ENCODE assay signal across 11 cellular contexts in the genomic region with DNA sequence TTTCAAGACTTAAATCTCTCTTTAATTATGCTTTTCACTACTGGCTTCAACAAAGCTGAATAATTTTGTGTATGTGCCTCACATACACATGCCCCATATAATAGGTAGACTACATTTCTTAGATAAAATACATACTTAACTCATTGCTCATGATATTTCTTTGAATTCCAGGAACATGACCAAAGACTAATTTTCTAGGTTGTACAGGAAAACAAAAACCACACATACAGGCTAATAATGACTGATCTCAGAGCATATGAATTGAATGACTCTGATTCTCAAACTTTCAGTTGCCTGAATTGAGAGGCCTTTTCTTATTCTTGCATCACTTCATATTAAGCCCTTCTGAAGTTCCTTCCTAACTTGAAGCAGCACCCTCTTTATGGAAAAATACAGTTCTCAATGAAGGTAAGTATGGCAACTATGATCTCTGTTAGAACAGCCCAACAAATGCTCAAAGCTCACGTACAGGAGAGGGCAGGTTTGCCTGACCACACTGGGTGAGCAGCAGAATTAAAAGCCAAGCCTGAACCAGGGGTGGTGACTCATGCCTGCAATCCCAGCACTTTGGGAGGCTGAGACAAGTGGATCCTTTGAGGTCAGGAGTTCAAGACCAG. TPM values are rescaled to one million over a fixed set of nuclear protein-coding genes. Genes with fewer than 3 reads are reported as not detected.
A peak's percentile ranks its signal among the peaks of the same experiment; 100 is the strongest.
DNase-seq lines count a peak whose midpoint lies in the region; ATAC-seq and TF ChIP-seq lines count a peak whose summit lies in the region.
"Had no signal": no experiment of that assay in that cellular context is flagged by ENCODE, and none has a peak within 500 bp of the region (broad histone marks: within the 10 kb centered on the region; RNA-seq: fewer than 3 reads in every experiment).

No MANE protein-coding gene starts in this region.

- no peak overlapping the region for H3K18ac ChIP-seq in trophoblast cell (ENCODE audit: low read length)

- no peak overlapping the region for H3K9ac ChIP-seq in trophoblast cell (ENCODE audit: low read length)

- H3K79me2 ChIP-seq in trophoblast cell (ENCODE audit: control insufficient read depth, insufficient read depth, low read length, poor library complexity), result no peaks in the 10 kb centered on the region

- no peaks in the 10 kb centered on the region for H3K27me3 ChIP-seq in trophoblast cell (ENCODE audit: insufficient read depth, low read length)
- H3K27me3 ChIP-seq: neutrophil had no signal

- H3K4ac ChIP-seq in trophoblast cell (ENCODE audit: low read depth, low read length), result no peak overlapping the region

- DNase-seq in H4 (ENCODE audit: low spot score) (peak; percentile 75), RKO (ENCODE audit: low spot score) (peak; percentile 98), choroid plexus epithelial cell (ENCODE audit: low read depth) (peak; percentile 92), trophoblast cell (peak; percentile 90 to 97), NCI-H1436 (lab: John Stamatoyannopoulos, UW) (no peak)
- DNase-seq: activated CD4-positive, CD25-positive, alpha-beta regulatory T cell treated with anti-CD3 and anti-CD28 coated beads, Interleukin-2, amount 50 U/mL, for 72 hours; caudate nucleus; NCI-H526 treated with DMSO at 0.1 percent for 48 hours had no signal

- H3K4me1 ChIP-seq in trophoblast cell (ENCODE audit: control insufficient read depth in 1 of 2, insufficient read depth in 2 of 2, low read length in 2 of 2), result no peaks in the 10 kb centered on the region

- TF ChIP-seq CTCF in choroid plexus epithelial cell (conservative IDR thresholded peaks at IDR 0.05; ENCODE audit: low read depth, low read length), result no peak

- no peak overlapping the region for H3K23ac ChIP-seq in trophoblast cell (ENCODE audit: low read length)

- no peak for ATAC-seq in HG02870 (IDR thresholded peaks at IDR 0.05; ENCODE audit: unreplicated experiment)
- no peak for ATAC-seq in HG03280 (IDR thresholded peaks at IDR 0.05; ENCODE audit: unreplicated experiment)

- H3K27ac ChIP-seq in trophoblast cell (ENCODE audit: low read depth, low read length), result no peak overlapping the region
- H3K27ac ChIP-seq: neutrophil had no signal

- H3K79me1 ChIP-seq in trophoblast cell (ENCODE audit: low read length), result no peaks in the 10 kb centered on the region

- H3K9me3 ChIP-seq in trophoblast cell (ENCODE audit: insufficient read depth, low read depth, low read length), result no peaks in the 10 kb centered on the region
- H3K9me3 ChIP-seq: neutrophil had no signal

- no CpG with 5 or more reads among the region's 1 CpG for WGBS in trophoblast cell (ENCODE audit: extremely low coverage, insufficient coverage, insufficient read length)

- H2BK12ac ChIP-seq in trophoblast cell (ENCODE audit: low read length), result no peak overlapping the region

- no peak overlapping the region for H3K4me2 ChIP-seq in trophoblast cell (ENCODE audit: low read length)

- H4K8ac ChIP-seq in trophoblast cell (ENCODE audit: low read depth, low read length), result no peak overlapping the region

- H2AK5ac ChIP-seq in trophoblast cell (ENCODE audit: low read length), result no peak overlapping the region

- no peaks in the 10 kb centered on the region for H3K36me3 ChIP-seq in trophoblast cell (ENCODE audit: control insufficient read depth in 1 of 2, insufficient read depth in 2 of 2, low read length in 2 of 2)
- H3K36me3 ChIP-seq: neutrophil had no signal

- no peak overlapping the region for H3K14ac ChIP-seq in trophoblast cell (ENCODE audit: low read length)

- H2AFZ ChIP-seq in trophoblast cell (ENCODE audit: insufficient read depth, low read length, poor library complexity), result no peak overlapping the region

- H4K12ac ChIP-seq in trophoblast cell (ENCODE audit: low read depth, low read length), result no peak overlapping the region

- no peak overlapping the region for H2BK5ac ChIP-seq in trophoblast cell (ENCODE audit: low read depth, low read length, poor library complexity)

- no peak overlapping the region for H2BK120ac ChIP-seq in trophoblast cell (ENCODE audit: insufficient read depth, low read length, poor library complexity)

- H3K4me3 ChIP-seq in choroid plexus epithelial cell (ENCODE audit: low read depth, low read length) (no peak overlapping the region), trophoblast cell (ENCODE audit: low read depth, low read length) (no peak overlapping the region)

- no peak overlapping the region for H4K91ac ChIP-seq in trophoblast cell (ENCODE audit: low read depth, low read length)

RNA-seq across cellular contexts. Expression of gene UAP1, which starts 22.6 kb away (rescaled TPM):
- 40.8 and 49.6 TPM in 2 replicates for total RNA-seq in H4 (2014; rRNA removed; shearing (Covaris generic))
- 39.2 and 40.5 TPM in 2 replicates for polyA plus RNA-seq in trophoblast cell (2013)

RNA-seq across cellular contexts. Expression of gene UHMK1, which starts 41.3 kb away (rescaled TPM):
- total RNA-seq in H4 (2014; rRNA removed; shearing (Covaris generic)), result 44.4 and 52.3 TPM in 2 replicates
- 10.8 TPM in 2 replicates for polyA plus RNA-seq in trophoblast cell (2013)
